1 cellular context compared by ENCODE assay signal in the genomic region with DNA sequence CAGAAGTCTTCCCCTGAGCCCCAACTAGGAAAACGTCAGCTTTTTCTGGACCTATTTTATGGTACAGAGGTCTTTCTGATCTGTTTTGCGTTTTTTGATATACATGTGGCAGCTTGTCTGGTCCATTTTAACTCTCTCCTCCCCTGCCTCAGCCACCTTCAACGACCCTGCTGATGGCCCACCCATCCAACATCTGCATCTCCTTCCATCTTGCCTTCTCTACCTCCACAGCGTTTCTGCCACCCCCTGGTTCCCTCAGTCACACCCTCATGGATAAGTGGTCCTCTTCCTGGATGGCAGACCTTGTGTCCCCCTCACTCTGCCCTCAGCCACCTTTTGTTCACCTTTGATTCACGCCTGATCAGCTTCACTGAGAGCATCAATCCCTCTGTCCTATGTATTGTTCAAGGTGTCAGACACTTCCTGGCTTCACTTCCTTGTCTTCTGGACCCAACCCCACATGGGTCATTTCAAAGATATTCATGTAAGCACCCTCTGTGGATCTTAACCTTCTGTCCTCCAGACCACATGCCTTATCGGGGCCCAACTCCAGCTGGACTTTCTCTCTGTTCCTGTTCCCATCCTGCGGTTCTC.
TF ChIP-seq lines count a peak whose summit lies in the region.

No MANE protein-coding gene starts in this region.

TF ChIP-seq in H1, 55 proteins besides CTCF, POLR2A, EP300 and RAD21:
- TF ChIP-seq SIX5 (IDR thresholded peaks at IDR 0.05; ENCODE audit: low read depth, low read length) (no peak), POU5F1 (IDR thresholded peaks at IDR 0.05; ENCODE audit: low read depth, low read length) (no peak)
